ENCODE assay signal across 8 cellular contexts in the genomic region with DNA sequence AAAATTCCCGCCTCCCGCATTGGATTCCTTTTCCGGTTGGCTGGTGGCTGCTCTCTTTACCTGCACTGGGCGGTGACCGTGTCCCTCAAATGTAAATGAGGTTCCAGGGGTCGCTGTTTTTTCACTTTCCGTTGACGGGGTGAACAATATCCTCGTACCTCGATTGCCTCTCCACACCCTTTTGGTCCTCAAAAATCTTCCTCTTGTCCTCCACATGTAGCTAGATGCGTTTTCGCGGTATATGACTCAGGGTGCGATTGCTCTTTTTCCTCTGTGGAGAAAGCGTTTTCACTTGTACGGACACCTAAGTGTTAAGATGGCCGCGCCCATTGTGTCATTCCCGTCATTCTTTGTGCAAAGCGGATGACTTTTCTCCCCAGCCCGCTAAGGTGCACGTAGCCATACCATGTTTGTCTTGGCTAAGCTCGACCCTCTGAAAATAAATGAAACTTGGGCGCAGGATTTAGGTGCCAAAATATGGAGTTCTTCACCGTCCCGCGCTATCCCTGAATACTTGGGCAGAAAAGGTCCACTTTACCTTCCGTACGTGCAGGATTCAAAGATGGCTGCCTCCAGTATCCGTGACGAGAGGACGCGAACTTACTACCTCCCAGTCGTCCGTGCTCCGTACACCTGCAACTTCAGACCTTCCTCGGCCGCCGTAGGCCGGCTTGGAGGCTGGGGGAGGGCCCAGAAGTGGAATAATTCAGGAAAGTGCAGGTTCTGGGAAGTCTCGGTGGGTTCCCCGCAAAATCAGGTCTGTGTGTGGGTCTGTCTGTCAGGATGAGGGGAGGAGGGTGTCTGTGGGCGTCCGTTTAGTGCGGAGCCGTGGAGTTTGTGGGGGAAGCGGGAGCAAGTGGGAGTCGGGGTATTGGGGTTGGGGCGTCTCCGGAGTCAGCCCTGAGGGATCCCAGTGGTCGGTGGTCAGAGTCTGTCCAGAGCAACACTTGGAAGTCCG. TPM values are rescaled to one million over a fixed set of nuclear protein-coding genes. Genes with fewer than 3 reads are reported as not detected.
DNase-seq lines count a peak whose midpoint lies in the region; TF ChIP-seq lines count a peak whose summit lies in the region.

A gene (plus strand): TSS at position 689 of the 958 bp plus-strand sequence. CDS start 8,749 bp downstream, outside the sequence.

- H3K27ac ChIP-seq in MM.1S (ENCODE audit: low read length) (no peak within 1 kb of the TSS), SJSA1 (no peak within 1 kb of the TSS), neutrophil (peak within 1 kb of the TSS; percentile 77), substantia nigra (ENCODE audit: low read depth, low read length, poor library complexity, severe bottlenecking) (peak within 1 kb of the TSS; percentile 95)

- TF ChIP-seq CTCF in MM.1S (IDR thresholded peaks at IDR 0.05; ENCODE audit: low read length) (no peak), neutrophil (IDR thresholded peaks at IDR 0.05) (no peak)

- peak within 1 kb of the TSS; percentile 95 for H3K27ac Mint-ChIP-seq in activated naive CD4-positive, alpha-beta T cell treated with anti-CD3 and anti-CD28 coated beads, Interleukin-2, amount 10 ng/mL, durations not matched to agents 7 days and 5 days

- peak within 1 kb of the TSS; percentile 98 for H3K4me3 Mint-ChIP-seq in activated naive CD4-positive, alpha-beta T cell treated with anti-CD3 and anti-CD28 coated beads, Interleukin-2, amount 10 ng/mL, durations not matched to agents 7 days and 5 days

- H3K27me3 Mint-ChIP-seq in activated naive CD4-positive, alpha-beta T cell treated with anti-CD3 and anti-CD28 coated beads, Interleukin-2, amount 10 ng/mL, durations not matched to agents 7 days and 5 days, result no peaks in the 10 kb centered on the region

- DNase-seq in EH (ENCODE audit: low read depth) (peak; percentile 91), H4 (ENCODE audit: low spot score) (peak; percentile 97), MM.1S (peak; percentile 81), SJSA1 (ENCODE audit: low read depth in 1 of 2, low spot score in 2 of 2) (peak; percentile 76 to 85), germinal center (ENCODE audit: low spot score) (peak; percentile 88), substantia nigra (lab: John Stamatoyannopoulos, UW) (peak; percentile 24 to 97 (median 85))
- DNase-seq in activated naive CD4-positive, alpha-beta T cell treated with anti-CD3 and anti-CD28 coated beads, Interleukin-2, amount 10 ng/mL, durations not matched to agents 7 days and 5 days, result peak; percentile 90

- H3K9me2 ChIP-seq in MM.1S (replicated peaks; ENCODE audit: insufficient read depth, low read length), result no peaks in the 10 kb centered on the region

- H3K4me1 ChIP-seq in MM.1S (ENCODE audit: low read length) (no peaks in the 10 kb centered on the region), SJSA1 (replicated peaks) (no peaks in the 10 kb centered on the region), neutrophil (ENCODE audit: control insufficient read depth in 1 of 2, insufficient read depth in 1 of 2, low read depth in 1 of 2, low read length in 1 of 2) (peaks cover 8 to 14% of the 10 kb centered on the region in 2 experiments)

- H3K27me3 ChIP-seq in MM.1S (replicated peaks; ENCODE audit: insufficient read depth, low read length), result no peaks in the 10 kb centered on the region
- no peaks in the 10 kb centered on the region for H3K27me3 ChIP-seq in SJSA1 (replicated peaks)
- H3K27me3 ChIP-seq in neutrophil, result no peaks in the 10 kb centered on the region

- H2AFZ ChIP-seq in MM.1S (ENCODE audit: low read length), result peak within 1 kb of the TSS; percentile 86

- no peaks in the 10 kb centered on the region for H3F3A ChIP-seq in MM.1S (ENCODE audit: insufficient read depth, low read length)

- H3K9me3 Mint-ChIP-seq in activated naive CD4-positive, alpha-beta T cell treated with anti-CD3 and anti-CD28 coated beads, Interleukin-2, amount 10 ng/mL, durations not matched to agents 7 days and 5 days, result peaks cover 69% of the 10 kb centered on the region

- H3K4me3 ChIP-seq in MM.1S (ENCODE audit: low read length), result peak within 1 kb of the TSS; percentile 75
- peak within 1 kb of the TSS; percentile 53 for H3K4me3 ChIP-seq in SJSA1
- H3K4me3 ChIP-seq in neutrophil (ENCODE audit: low read depth in 1 of 2, low read length in 1 of 2), result peak within 1 kb of the TSS; percentile 79 to 85

- peak within 1 kb of the TSS; percentile 37; the same call in 1 of the 2 replicates for H3K4me2 ChIP-seq in MM.1S (ENCODE audit: low read depth, low read length)

- H3K36me3 ChIP-seq in MM.1S (replicated peaks; ENCODE audit: insufficient read depth, low read length), result no peaks in the 10 kb centered on the region
- peaks cover 7% of the 10 kb centered on the region; the same call in 1 of the 2 replicates for H3K36me3 ChIP-seq in SJSA1
- peaks cover 19% of the 10 kb centered on the region for H3K36me3 ChIP-seq in neutrophil

- no peaks in the 10 kb centered on the region for H3K9me3 ChIP-seq in MM.1S (replicated peaks; ENCODE audit: insufficient read depth, low read length)
- peaks cover 16% of the 10 kb centered on the region for H3K9me3 ChIP-seq in SJSA1 (replicated peaks)
- H3K9me3 ChIP-seq in neutrophil, result peaks cover 17% of the 10 kb centered on the region

- H3K36me3 Mint-ChIP-seq in activated naive CD4-positive, alpha-beta T cell treated with anti-CD3 and anti-CD28 coated beads, Interleukin-2, amount 10 ng/mL, durations not matched to agents 7 days and 5 days, result peaks cover 51% of the 10 kb centered on the region

- H4K20me1 ChIP-seq in MM.1S (ENCODE audit: insufficient read depth, low read length), result no peaks in the 10 kb centered on the region

- peaks cover 24% of the 10 kb centered on the region for H3K4me1 Mint-ChIP-seq in activated naive CD4-positive, alpha-beta T cell treated with anti-CD3 and anti-CD28 coated beads, Interleukin-2, amount 10 ng/mL, durations not matched to agents 7 days and 5 days

- peak within 1 kb of the TSS; percentile 48; the same call in 1 of the 2 replicates for H3K9ac ChIP-seq in MM.1S (ENCODE audit: low read length)

- CTCF ChIA-PET in activated naive CD4-positive, alpha-beta T cell treated with anti-CD3 and anti-CD28 coated beads, Interleukin-2, amount 10 ng/mL, durations not matched to agents 7 days and 5 days (lab: Charles Lee), result no interaction called here

- no peaks in the 10 kb centered on the region for H3K79me2 ChIP-seq in MM.1S (ENCODE audit: low read length)

RNA-seq across cellular contexts. Expression of the gene that starts here (rescaled TPM):
- total RNA-seq in H4 (2014; rRNA removed; shearing (Covaris generic)), result 2.5 and 9.3 TPM in 2 replicates
- total RNA-seq in SJSA1 (2014; rRNA removed; shearing (Covaris generic)), result 2.1 and 2.6 TPM in 2 replicates

Comparison
In these comparisons a context has a peak if more than half of its experiments do, and no peak if none do; other contexts are left out.
1. H3K27ac ChIP-seq: peak in neutrophil (single experiment) and substantia nigra (single experiment); none in MM.1S (single experiment) and SJSA1 (single experiment).
2. Peak in every context shown above with its lines, with median percentiles within 50 percentile points of each other: DNase-seq and H3K4me3 ChIP-seq.